In the genomic region with DNA sequence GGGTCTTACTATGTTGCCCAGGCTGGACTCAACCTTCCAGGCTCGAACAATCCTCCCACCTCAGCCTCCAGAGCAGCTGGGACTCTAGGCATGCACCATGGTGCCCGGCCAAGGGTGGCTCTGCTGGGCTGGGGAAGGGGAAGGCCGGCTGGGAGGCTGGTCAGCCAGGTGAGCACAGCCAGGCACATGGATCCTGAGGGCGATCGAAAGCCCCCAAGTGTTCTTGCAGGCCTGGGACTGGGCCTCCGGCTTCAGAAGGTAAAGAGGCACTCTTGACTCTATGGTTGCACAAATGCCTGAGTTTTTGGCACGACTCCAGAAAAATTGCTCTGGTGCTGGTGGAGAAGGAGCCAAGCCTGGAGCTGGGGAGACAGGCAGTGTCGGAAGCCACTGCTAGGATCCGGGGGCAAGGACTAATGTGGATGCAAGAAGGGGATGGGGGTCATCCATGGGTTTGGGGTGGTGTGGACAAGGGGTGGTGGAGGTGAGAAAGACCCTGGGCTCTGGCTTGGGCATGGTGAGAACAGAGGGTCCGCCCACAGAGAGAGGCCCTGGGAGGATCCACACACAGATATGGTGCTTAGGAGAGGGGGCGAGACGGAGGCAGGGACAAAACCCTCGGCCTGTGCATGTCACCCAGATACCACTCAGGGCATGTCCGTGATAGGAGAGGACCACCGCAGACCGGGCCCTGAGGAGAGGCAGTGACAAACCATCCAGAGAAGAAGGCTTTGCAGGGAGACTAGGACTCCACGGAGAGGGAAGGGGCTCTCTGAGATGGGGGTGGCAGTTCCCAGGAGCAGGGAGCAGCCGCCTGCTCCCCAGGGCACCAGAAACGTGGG, we compare ENCODE assay signal across 14 cellular contexts. TPM values are rescaled to one million over a fixed set of nuclear protein-coding genes. Genes with fewer than 3 reads are reported as not detected.
DNase-seq lines count a peak whose midpoint lies in the region; TF ChIP-seq lines count a peak whose summit lies in the region.
"Had no signal": no experiment of that assay in that cellular context is flagged by ENCODE, and none has a peak within 500 bp of the region (broad histone marks: within the 10 kb centered on the region; RNA-seq: fewer than 3 reads in every experiment).

No MANE protein-coding gene starts in this region.

- DNase-seq in NCI-H2196 (lab: John Stamatoyannopoulos, UW; ENCODE audit: unreplicated experiment): peak; percentile 18
- DNase-seq in NCI-H2196 treated with DMSO at 0.1 percent for 48 hours (lab: John Stamatoyannopoulos, UW; ENCODE audit: unreplicated experiment): no peak
- DNase-seq in fibroblast of mammary gland (ENCODE audit: low read depth): peak; percentile 42
- no peak for DNase-seq in neuronal stem cell (ENCODE audit: low spot score)
- no peak for DNase-seq in UCSD-AML1 (lab: John Stamatoyannopoulos, UW; ENCODE audit: unreplicated experiment)
- no peak for DNase-seq in HPDE6-E6E7 (ENCODE audit: extremely low spot score)
- no peak for DNase-seq in CD8-positive, alpha-beta memory T cell
- DNase-seq: ACHN, caudate nucleus, hypothalamus, NCI-H2081 had no signal

- H3K23ac ChIP-seq in neuronal stem cell (ENCODE audit: low read depth, low read length, poor library complexity): peak overlapping the region; percentile 65

- H3K36me3 Mint-ChIP-seq in CD8-positive, alpha-beta memory T cell: no peaks in the 10 kb centered on the region
- H3K36me3 Mint-ChIP-seq: activated naive CD4-positive, alpha-beta T cell treated with anti-CD3 and anti-CD28 coated beads, Interleukin-2, amount 50 U/mL, for 24 hours had no signal

- no peak overlapping the region for H3K27ac Mint-ChIP-seq in CD8-positive, alpha-beta memory T cell
- H3K27ac Mint-ChIP-seq: activated naive CD4-positive, alpha-beta T cell treated with anti-CD3 and anti-CD28 coated beads, Interleukin-2, amount 50 U/mL, for 24 hours had no signal

- no peak overlapping the region for H3K4me2 ChIP-seq in neuronal stem cell (ENCODE audit: insufficient read depth, low read length, poor library complexity, severe bottlenecking)

- H3K27me3 ChIP-seq in neuronal stem cell (ENCODE audit: control insufficient read depth in 3 of 3, insufficient read depth in 3 of 3, low read depth in 1 of 3, low read length in 3 of 3): no peaks in the 10 kb centered on the region
- no peaks in the 10 kb centered on the region for H3K27me3 ChIP-seq in CD8-positive, alpha-beta memory T cell (ENCODE audit: insufficient read depth, low read length, poor library complexity, severe bottlenecking)
- H3K27me3 ChIP-seq: SJSA1 had no signal

- POLR2A ChIA-PET in CD8-positive, alpha-beta memory T cell (lab: Charles Lee): no interaction called here

- H3K27ac ChIP-seq in neuronal stem cell (replicated peaks; ENCODE audit: low read length): no peak overlapping the region
- no peak overlapping the region for H3K27ac ChIP-seq in CD8-positive, alpha-beta memory T cell (ENCODE audit: low read depth, low read length)

- peaks cover 12 to 26% of the 10 kb centered on the region in 2 donors for H3K27me3 Mint-ChIP-seq in CD8-positive, alpha-beta memory T cell

- no peak overlapping the region for H2BK120ac ChIP-seq in neuronal stem cell (ENCODE audit: low read depth, low read length)

- peaks cover 2% of the 10 kb centered on the region for H3K79me1 ChIP-seq in neuronal stem cell (ENCODE audit: low read depth, low read length)

- H3K14ac ChIP-seq in neuronal stem cell (ENCODE audit: low read length): no peak overlapping the region

- H4K91ac ChIP-seq in neuronal stem cell (ENCODE audit: low read depth, low read length, poor library complexity): no peak overlapping the region

- no peaks in the 10 kb centered on the region for H3K9me3 ChIP-seq in neuronal stem cell (replicated peaks in 1 of 2; ENCODE audit: control insufficient read depth in 2 of 2, insufficient read depth in 1 of 2, low read depth in 1 of 2, low read length in 2 of 2)
- H3K9me3 ChIP-seq in CD8-positive, alpha-beta memory T cell (ENCODE audit: low read length): no peaks in the 10 kb centered on the region
- H3K9me3 ChIP-seq: SJSA1 had no signal

- H3K4me3 ChIP-seq in fibroblast of mammary gland (ENCODE audit: control insufficient read depth, low read depth, low read length) (no peak overlapping the region), neuronal stem cell (ENCODE audit: low read length in 2 of 2) (no peak overlapping the region)
- H3K4me3 ChIP-seq in CD8-positive, alpha-beta memory T cell (ENCODE audit: low read length): no peak overlapping the region
- H3K4me3 ChIP-seq: SJSA1 had no signal

- H3K4ac ChIP-seq in neuronal stem cell (ENCODE audit: low read length): no peak overlapping the region

- no peaks in the 10 kb centered on the region for H3K4me1 Mint-ChIP-seq in CD8-positive, alpha-beta memory T cell
- H3K4me1 Mint-ChIP-seq: activated naive CD4-positive, alpha-beta T cell treated with anti-CD3 and anti-CD28 coated beads, Interleukin-2, amount 50 U/mL, for 24 hours had no signal

- CTCF ChIA-PET in CD8-positive, alpha-beta memory T cell (lab: Charles Lee): no interaction called here

- no peak overlapping the region for H2BK15ac ChIP-seq in neuronal stem cell (ENCODE audit: low read length)

- peak overlapping the region; percentile 10 for H2BK12ac ChIP-seq in neuronal stem cell (ENCODE audit: low read length)

- no peak overlapping the region for H4K8ac ChIP-seq in neuronal stem cell (ENCODE audit: low read depth, low read length)

- H3K4me3 Mint-ChIP-seq in CD8-positive, alpha-beta memory T cell: no peak overlapping the region
- H3K4me3 Mint-ChIP-seq: activated naive CD4-positive, alpha-beta T cell treated with anti-CD3 and anti-CD28 coated beads, Interleukin-2, amount 50 U/mL, for 24 hours had no signal

- peak overlapping the region; percentile 90 for H2AK5ac ChIP-seq in neuronal stem cell (ENCODE audit: low read depth, low read length)

- H3K9ac ChIP-seq in neuronal stem cell (ENCODE audit: low read depth, low read length, poor library complexity): no peak overlapping the region

- TF ChIP-seq EP300 in Ishikawa (IDR thresholded peaks at IDR 0.05; ENCODE audit: borderline replicate concordance): no peak

- no peak overlapping the region for H2AFZ ChIP-seq in neuronal stem cell (ENCODE audit: low read length)

- H3K36me3 ChIP-seq in neuronal stem cell (replicated peaks in 1 of 2; ENCODE audit: control insufficient read depth in 2 of 2, insufficient read depth in 2 of 2, low read length in 2 of 2): no peaks in the 10 kb centered on the region
- no peaks in the 10 kb centered on the region for H3K36me3 ChIP-seq in CD8-positive, alpha-beta memory T cell (ENCODE audit: insufficient read depth, low read length)
- H3K36me3 ChIP-seq: SJSA1 had no signal

- no peak for TF ChIP-seq RAD21 in Ishikawa (IDR thresholded peaks at IDR 0.05; ENCODE audit: low read depth)

- peaks cover 0 to 11% of the 10 kb centered on the region in 2 donors for H3K4me1 ChIP-seq in neuronal stem cell (ENCODE audit: control insufficient read depth in 2 of 2, insufficient read depth in 1 of 2, low read depth in 1 of 2, low read length in 2 of 2)
- no peaks in the 10 kb centered on the region for H3K4me1 ChIP-seq in CD8-positive, alpha-beta memory T cell (ENCODE audit: insufficient read depth, low read length)

- H2BK5ac ChIP-seq in neuronal stem cell (ENCODE audit: low read length): peak overlapping the region; percentile 66

- peaks cover 0 to 2% (median 0%) of the 10 kb centered on the region in 5 donors for H3K9me3 Mint-ChIP-seq in CD8-positive, alpha-beta memory T cell
- H3K9me3 Mint-ChIP-seq: activated naive CD4-positive, alpha-beta T cell treated with anti-CD3 and anti-CD28 coated beads, Interleukin-2, amount 50 U/mL, for 24 hours had no signal

- H3K18ac ChIP-seq in neuronal stem cell (ENCODE audit: low read length): peak overlapping the region; percentile 44

- no CpG with 5 or more reads among the region's 19 CpGs for WGBS in neuronal stem cell (ENCODE audit: extremely low coverage in 2 of 2, insufficient read length in 2 of 2, insufficient replicate concordance in 1 of 2), 2 donors

- TF ChIP-seq CTCF in fibroblast of mammary gland (conservative IDR thresholded peaks at IDR 0.05; ENCODE audit: control insufficient read depth, insufficient read depth, low read depth, low read length): no peak

TF ChIP-seq in Ishikawa, 13 proteins besides CTCF, POLR2A, EP300 and RAD21:
- TF ChIP-seq FOXM1 (IDR thresholded peaks at IDR 0.05; ENCODE audit: borderline replicate concordance, low read depth) (no peak), NFIC (IDR thresholded peaks at IDR 0.05) (peak; percentile 48), EGR1 (IDR thresholded peaks at IDR 0.05) (no peak), TCF12 (IDR thresholded peaks at IDR 0.05; ENCODE audit: low read depth) (no peak), CEBPB (IDR thresholded peaks at IDR 0.05) (peak; percentile 85)

RNA-seq across cellular contexts. Expression of a gene that starts 51.1 kb away (rescaled TPM):
- 10.1 TPM for polyA plus RNA-seq in neuronal stem cell (2013, experiment 1 of 2)
- 10.2 TPM for polyA plus RNA-seq in neuronal stem cell (2013, experiment 2 of 2)
- total RNA-seq in CD8-positive, alpha-beta memory T cell: under 1 TPM; 0.02 to 0.13 TPM
- 0.43 TPM for polyA plus RNA-seq in CD8-positive, alpha-beta memory T cell

Comparison
In these comparisons a context has a peak if more than half of its experiments do, and no peak if none do; other contexts are left out.
1. DNase-seq: peak in NCI-H2196 (single experiment) and fibroblast of mammary gland (single experiment); none in NCI-H2196 treated with DMSO at 0.1 percent for 48 hours (single experiment), neuronal stem cell (single experiment), UCSD-AML1 (single experiment), HPDE6-E6E7 (single experiment) and CD8-positive, alpha-beta memory T cell (0 of 5).